ENCODE assay signal across 1 cellular context in the genomic region with DNA sequence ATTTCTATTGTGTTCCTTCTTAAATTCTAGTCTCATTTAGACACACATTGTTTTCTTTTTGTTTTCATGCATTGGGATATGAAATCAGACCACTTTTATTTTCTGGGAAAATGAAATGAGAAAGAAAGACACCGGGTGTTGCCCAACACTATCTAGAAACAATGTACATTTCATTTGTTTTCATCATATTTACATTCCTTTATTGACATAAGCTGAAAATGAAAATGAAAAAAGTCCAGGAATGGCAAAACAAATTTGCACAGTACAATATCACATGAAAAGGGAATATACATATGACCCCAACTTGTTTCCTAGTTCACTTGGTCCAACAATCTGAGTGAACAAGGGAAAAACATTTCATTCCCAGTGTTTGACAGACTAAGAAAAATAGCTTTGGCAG.
TF ChIP-seq lines count a peak whose summit lies in the region.

No MANE protein-coding gene starts in this region.

TF ChIP-seq in HepG2, 621 proteins besides CTCF, POLR2A, EP300 and RAD21 (continued from another document and continues in another):
- TF ChIP-seq, protein P1, sequence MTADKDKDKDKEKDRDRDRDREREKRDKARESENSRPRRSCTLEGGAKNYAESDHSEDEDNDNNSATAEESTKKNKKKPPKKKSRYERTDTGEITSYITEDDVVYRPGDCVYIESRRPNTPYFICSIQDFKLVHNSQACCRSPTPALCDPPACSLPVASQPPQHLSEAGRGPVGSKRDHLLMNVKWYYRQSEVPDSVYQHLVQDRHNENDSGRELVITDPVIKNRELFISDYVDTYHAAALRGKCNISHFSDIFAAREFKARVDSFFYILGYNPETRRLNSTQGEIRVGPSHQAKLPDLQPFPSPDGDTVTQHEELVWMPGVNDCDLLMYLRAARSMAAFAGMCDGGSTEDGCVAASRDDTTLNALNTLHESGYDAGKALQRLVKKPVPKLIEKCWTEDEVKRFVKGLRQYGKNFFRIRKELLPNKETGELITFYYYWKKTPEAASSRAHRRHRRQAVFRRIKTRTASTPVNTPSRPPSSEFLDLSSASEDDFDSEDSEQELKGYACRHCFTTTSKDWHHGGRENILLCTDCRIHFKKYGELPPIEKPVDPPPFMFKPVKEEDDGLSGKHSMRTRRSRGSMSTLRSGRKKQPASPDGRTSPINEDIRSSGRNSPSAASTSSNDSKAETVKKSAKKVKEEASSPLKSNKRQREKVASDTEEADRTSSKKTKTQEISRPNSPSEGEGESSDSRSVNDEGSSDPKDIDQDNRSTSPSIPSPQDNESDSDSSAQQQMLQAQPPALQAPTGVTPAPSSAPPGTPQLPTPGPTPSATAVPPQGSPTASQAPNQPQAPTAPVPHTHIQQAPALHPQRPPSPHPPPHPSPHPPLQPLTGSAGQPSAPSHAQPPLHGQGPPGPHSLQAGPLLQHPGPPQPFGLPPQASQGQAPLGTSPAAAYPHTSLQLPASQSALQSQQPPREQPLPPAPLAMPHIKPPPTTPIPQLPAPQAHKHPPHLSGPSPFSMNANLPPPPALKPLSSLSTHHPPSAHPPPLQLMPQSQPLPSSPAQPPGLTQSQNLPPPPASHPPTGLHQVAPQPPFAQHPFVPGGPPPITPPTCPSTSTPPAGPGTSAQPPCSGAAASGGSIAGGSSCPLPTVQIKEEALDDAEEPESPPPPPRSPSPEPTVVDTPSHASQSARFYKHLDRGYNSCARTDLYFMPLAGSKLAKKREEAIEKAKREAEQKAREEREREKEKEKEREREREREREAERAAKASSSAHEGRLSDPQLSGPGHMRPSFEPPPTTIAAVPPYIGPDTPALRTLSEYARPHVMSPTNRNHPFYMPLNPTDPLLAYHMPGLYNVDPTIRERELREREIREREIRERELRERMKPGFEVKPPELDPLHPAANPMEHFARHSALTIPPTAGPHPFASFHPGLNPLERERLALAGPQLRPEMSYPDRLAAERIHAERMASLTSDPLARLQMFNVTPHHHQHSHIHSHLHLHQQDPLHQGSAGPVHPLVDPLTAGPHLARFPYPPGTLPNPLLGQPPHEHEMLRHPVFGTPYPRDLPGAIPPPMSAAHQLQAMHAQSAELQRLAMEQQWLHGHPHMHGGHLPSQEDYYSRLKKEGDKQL (CRISPR knock-in tag; IDR thresholded peaks at IDR 0.05; ENCODE audit: low read depth): peak; percentile 40; the same call in 1 of the 2 replicates
- TF ChIP-seq RXRB (CRISPR knock-in tag; IDR thresholded peaks at IDR 0.05; ENCODE audit: borderline replicate concordance) (0 out of 2 replicates have a peak, but pooled peaks have one; percentile 14), PPARG (CRISPR knock-in tag; conservative IDR thresholded peaks at IDR 0.05) (no peak), BORCS8-MEF2B (CRISPR knock-in tag; IDR thresholded peaks at IDR 0.05) (no peak), SOX13 (IDR thresholded peaks at IDR 0.05) (no peak), SOX13 (CRISPR knock-in tag; conservative IDR thresholded peaks at IDR 0.05 in 1 of 2, IDR thresholded peaks at IDR 0.05 in 1 of 2) (peak in 1 of 2 experiments; percentile 91; a peak in 2 of 4 replicates), AHR (CRISPR knock-in tag; IDR thresholded peaks at IDR 0.05) (no peak), ZBTB21 (CRISPR knock-in tag; IDR thresholded peaks at IDR 0.05) (no peak), DR1 (CRISPR knock-in tag; IDR thresholded peaks at IDR 0.05) (no peak), RFX5 (IDR thresholded peaks at IDR 0.05; ENCODE audit: low read depth, low read length) (no peak), KDM6A (CRISPR knock-in tag; IDR thresholded peaks at IDR 0.05; ENCODE audit: low read depth) (peak; percentile 38; the same call in 1 of the 2 replicates), SOX5 (CRISPR knock-in tag; IDR thresholded peaks at IDR 0.05; ENCODE audit: borderline replicate concordance) (peak; percentile 93), HNRNPK (IDR thresholded peaks at IDR 0.05; ENCODE audit: low read depth, low read length, poor library complexity, severe bottlenecking) (no peak), ZSCAN9 (CRISPR knock-in tag; IDR thresholded peaks at IDR 0.05; ENCODE audit: borderline replicate concordance) (no peak), NFRKB (IDR thresholded peaks at IDR 0.05) (no peak), ZBTB20 (CRISPR knock-in tag; IDR thresholded peaks at IDR 0.05; ENCODE audit: borderline replicate concordance, low read depth) (no peak), NR3C1 (CRISPR knock-in tag; IDR thresholded peaks at IDR 0.05) (no peak), ZNF605 (CRISPR knock-in tag; IDR thresholded peaks at IDR 0.05) (no peak), BCL6 (CRISPR knock-in tag; IDR thresholded peaks at IDR 0.05) (peak; percentile 70), ZNF431 (CRISPR knock-in tag; IDR thresholded peaks at IDR 0.05; ENCODE audit: borderline replicate concordance, low read depth) (no peak), ZNF556 (CRISPR knock-in tag; IDR thresholded peaks at IDR 0.05; ENCODE audit: borderline replicate concordance) (no peak), SIN3A (IDR thresholded peaks at IDR 0.05; ENCODE audit: borderline replicate concordance, low read depth, low read length) (no peak), FOXA1 (IDR thresholded peaks at IDR 0.05) (peak; percentile 97), FOXA1 (CRISPR knock-in tag; IDR thresholded peaks at IDR 0.05) (peak; percentile 72), RFXAP (CRISPR knock-in tag; IDR thresholded peaks at IDR 0.05; ENCODE audit: borderline replicate concordance) (no peak), MIER2 (CRISPR knock-in tag; IDR thresholded peaks at IDR 0.05) (no peak), ZNF883 (CRISPR knock-in tag; IDR thresholded peaks at IDR 0.05; ENCODE audit: not compliant biosample characterization) (no peak), SAP130 (CRISPR knock-in tag; IDR thresholded peaks at IDR 0.05; ENCODE audit: low read depth) (no peak), NR2F2 (IDR thresholded peaks at IDR 0.05; ENCODE audit: borderline replicate concordance, low read depth) (no peak), HNRNPL (IDR thresholded peaks at IDR 0.05; ENCODE audit: low read depth, low read length) (no peak), ZNF616 (CRISPR knock-in tag; IDR thresholded peaks at IDR 0.05; ENCODE audit: low read depth) (no peak), CHD4 (IDR thresholded peaks at IDR 0.05; ENCODE audit: borderline replicate concordance, low read length) (no peak), PHF20 (CRISPR knock-in tag; IDR thresholded peaks at IDR 0.05) (no peak), MTA1 (CRISPR knock-in tag; IDR thresholded peaks at IDR 0.05; ENCODE audit: borderline replicate concordance) (no peak), FOXK2 (IDR thresholded peaks at IDR 0.05) (no peak), NFE2 (CRISPR knock-in tag; IDR thresholded peaks at IDR 0.05) (no peak), NFIC (IDR thresholded peaks at IDR 0.05; ENCODE audit: low read length) (peak; percentile 57; the same call in 1 of the 2 replicates)
- TF ChIP-seq, protein P2, sequence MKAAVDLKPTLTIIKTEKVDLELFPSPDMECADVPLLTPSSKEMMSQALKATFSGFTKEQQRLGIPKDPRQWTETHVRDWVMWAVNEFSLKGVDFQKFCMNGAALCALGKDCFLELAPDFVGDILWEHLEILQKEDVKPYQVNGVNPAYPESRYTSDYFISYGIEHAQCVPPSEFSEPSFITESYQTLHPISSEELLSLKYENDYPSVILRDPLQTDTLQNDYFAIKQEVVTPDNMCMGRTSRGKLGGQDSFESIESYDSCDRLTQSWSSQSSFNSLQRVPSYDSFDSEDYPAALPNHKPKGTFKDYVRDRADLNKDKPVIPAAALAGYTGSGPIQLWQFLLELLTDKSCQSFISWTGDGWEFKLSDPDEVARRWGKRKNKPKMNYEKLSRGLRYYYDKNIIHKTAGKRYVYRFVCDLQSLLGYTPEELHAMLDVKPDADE (CRISPR knock-in tag; IDR thresholded peaks at IDR 0.05): no peak
- TF ChIP-seq, protein P3, sequence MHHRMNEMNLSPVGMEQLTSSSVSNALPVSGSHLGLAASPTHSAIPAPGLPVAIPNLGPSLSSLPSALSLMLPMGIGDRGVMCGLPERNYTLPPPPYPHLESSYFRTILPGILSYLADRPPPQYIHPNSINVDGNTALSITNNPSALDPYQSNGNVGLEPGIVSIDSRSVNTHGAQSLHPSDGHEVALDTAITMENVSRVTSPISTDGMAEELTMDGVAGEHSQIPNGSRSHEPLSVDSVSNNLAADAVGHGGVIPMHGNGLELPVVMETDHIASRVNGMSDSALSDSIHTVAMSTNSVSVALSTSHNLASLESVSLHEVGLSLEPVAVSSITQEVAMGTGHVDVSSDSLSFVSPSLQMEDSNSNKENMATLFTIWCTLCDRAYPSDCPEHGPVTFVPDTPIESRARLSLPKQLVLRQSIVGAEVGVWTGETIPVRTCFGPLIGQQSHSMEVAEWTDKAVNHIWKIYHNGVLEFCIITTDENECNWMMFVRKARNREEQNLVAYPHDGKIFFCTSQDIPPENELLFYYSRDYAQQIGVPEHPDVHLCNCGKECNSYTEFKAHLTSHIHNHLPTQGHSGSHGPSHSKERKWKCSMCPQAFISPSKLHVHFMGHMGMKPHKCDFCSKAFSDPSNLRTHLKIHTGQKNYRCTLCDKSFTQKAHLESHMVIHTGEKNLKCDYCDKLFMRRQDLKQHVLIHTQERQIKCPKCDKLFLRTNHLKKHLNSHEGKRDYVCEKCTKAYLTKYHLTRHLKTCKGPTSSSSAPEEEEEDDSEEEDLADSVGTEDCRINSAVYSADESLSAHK (CRISPR knock-in tag; IDR thresholded peaks at IDR 0.05; ENCODE audit: borderline replicate concordance): no peak
- TF ChIP-seq, protein P4, sequence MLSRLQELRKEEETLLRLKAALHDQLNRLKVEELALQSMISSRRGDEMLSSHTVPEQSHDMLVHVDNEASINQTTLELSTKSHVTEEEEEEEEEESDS (CRISPR knock-in tag; IDR thresholded peaks at IDR 0.05; ENCODE audit: borderline replicate concordance): no peak
- TF ChIP-seq, protein P5, sequence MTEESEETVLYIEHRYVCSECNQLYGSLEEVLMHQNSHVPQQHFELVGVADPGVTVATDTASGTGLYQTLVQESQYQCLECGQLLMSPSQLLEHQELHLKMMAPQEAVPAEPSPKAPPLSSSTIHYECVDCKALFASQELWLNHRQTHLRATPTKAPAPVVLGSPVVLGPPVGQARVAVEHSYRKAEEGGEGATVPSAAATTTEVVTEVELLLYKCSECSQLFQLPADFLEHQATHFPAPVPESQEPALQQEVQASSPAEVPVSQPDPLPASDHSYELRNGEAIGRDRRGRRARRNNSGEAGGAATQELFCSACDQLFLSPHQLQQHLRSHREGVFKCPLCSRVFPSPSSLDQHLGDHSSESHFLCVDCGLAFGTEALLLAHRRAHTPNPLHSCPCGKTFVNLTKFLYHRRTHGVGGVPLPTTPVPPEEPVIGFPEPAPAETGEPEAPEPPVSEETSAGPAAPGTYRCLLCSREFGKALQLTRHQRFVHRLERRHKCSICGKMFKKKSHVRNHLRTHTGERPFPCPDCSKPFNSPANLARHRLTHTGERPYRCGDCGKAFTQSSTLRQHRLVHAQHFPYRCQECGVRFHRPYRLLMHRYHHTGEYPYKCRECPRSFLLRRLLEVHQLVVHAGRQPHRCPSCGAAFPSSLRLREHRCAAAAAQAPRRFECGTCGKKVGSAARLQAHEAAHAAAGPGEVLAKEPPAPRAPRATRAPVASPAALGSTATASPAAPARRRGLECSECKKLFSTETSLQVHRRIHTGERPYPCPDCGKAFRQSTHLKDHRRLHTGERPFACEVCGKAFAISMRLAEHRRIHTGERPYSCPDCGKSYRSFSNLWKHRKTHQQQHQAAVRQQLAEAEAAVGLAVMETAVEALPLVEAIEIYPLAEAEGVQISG (CRISPR knock-in tag; IDR thresholded peaks at IDR 0.05): no peak
- TF ChIP-seq, protein P6, sequence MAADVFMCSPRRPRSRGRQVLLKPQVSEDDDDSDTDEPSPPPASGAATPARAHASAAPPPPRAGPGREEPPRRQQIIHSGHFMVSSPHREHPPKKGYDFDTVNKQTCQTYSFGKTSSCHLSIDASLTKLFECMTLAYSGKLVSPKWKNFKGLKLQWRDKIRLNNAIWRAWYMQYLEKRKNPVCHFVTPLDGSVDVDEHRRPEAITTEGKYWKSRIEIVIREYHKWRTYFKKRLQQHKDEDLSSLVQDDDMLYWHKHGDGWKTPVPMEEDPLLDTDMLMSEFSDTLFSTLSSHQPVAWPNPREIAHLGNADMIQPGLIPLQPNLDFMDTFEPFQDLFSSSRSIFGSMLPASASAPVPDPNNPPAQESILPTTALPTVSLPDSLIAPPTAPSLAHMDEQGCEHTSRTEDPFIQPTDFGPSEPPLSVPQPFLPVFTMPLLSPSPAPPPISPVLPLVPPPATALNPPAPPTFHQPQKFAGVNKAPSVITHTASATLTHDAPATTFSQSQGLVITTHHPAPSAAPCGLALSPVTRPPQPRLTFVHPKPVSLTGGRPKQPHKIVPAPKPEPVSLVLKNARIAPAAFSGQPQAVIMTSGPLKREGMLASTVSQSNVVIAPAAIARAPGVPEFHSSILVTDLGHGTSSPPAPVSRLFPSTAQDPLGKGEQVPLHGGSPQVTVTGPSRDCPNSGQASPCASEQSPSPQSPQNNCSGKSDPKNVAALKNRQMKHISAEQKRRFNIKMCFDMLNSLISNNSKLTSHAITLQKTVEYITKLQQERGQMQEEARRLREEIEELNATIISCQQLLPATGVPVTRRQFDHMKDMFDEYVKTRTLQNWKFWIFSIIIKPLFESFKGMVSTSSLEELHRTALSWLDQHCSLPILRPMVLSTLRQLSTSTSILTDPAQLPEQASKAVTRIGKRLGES (CRISPR knock-in tag; IDR thresholded peaks at IDR 0.05; ENCODE audit: borderline replicate concordance): no peak
- TF ChIP-seq, protein P7, sequence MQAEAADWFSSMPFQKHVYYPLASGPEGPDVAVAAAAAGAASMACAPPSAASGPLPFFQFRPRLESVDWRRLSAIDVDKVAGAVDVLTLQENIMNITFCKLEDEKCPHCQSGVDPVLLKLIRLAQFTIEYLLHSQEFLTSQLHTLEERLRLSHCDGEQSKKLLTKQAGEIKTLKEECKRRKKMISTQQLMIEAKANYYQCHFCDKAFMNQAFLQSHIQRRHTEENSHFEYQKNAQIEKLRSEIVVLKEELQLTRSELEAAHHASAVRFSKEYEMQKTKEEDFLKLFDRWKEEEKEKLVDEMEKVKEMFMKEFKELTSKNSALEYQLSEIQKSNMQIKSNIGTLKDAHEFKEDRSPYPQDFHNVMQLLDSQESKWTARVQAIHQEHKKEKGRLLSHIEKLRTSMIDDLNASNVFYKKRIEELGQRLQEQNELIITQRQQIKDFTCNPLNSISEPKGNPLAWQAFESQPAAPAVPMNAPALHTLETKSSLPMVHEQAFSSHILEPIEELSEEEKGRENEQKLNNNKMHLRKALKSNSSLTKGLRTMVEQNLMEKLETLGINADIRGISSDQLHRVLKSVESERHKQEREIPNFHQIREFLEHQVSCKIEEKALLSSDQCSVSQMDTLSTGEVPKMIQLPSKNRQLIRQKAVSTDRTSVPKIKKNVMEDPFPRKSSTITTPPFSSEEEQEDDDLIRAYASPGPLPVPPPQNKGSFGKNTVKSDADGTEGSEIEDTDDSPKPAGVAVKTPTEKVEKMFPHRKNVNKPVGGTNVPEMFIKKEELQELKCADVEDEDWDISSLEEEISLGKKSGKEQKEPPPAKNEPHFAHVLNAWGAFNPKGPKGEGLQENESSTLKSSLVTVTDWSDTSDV (CRISPR knock-in tag; IDR thresholded peaks at IDR 0.05): no peak
- TF ChIP-seq, protein P8, sequence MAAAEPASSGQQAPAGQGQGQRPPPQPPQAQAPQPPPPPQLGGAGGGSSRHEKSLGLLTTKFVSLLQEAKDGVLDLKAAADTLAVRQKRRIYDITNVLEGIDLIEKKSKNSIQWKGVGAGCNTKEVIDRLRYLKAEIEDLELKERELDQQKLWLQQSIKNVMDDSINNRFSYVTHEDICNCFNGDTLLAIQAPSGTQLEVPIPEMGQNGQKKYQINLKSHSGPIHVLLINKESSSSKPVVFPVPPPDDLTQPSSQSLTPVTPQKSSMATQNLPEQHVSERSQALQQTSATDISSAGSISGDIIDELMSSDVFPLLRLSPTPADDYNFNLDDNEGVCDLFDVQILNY (CRISPR knock-in tag; conservative IDR thresholded peaks at IDR 0.05): no peak
